ENCODE assay signal across 20 cellular contexts in genomic region chr22:40190501-40190900, GRCh38. TPM values are rescaled to one million over a fixed set of nuclear protein-coding genes. Genes with fewer than 3 reads are reported as not detected.
DNase-seq lines count a peak whose midpoint lies in the region; ATAC-seq, FAIRE-seq and TF ChIP-seq lines count a peak whose summit lies in the region.
"Had no signal": no experiment of that assay in that cellular context is flagged by ENCODE, and none has a peak within 500 bp of the region (broad histone marks: within the 10 kb centered on the region; RNA-seq: fewer than 3 reads in every experiment).

No MANE protein-coding gene starts in this region.

- H3K27me3 Mint-ChIP-seq in activated CD4-positive, alpha-beta T cell treated with anti-CD3 and anti-CD28 coated beads for 36 hours = no peaks in the 10 kb centered on the region
- H3K27me3 Mint-ChIP-seq in activated CD4-positive, alpha-beta T cell treated with anti-CD3 and anti-CD28 coated beads, Interleukin-2, amount 10 ng/mL, durations not matched to agents 7 days and 5 days = no peaks in the 10 kb centered on the region
- no peaks in the 10 kb centered on the region for H3K27me3 Mint-ChIP-seq in activated naive CD8-positive, alpha-beta T cell treated with anti-CD3 and anti-CD28 coated beads for 36 hours
- no peaks in the 10 kb centered on the region for H3K27me3 Mint-ChIP-seq in stimulated activated naive B cell treated with anti-CD40 and anti-IgM and Interleukin-4, amounts not matched to agents 10 μg/mL and 1 μg/mL and 100 μg/mL, for 72 hours

- H3K4me3 Mint-ChIP-seq in activated CD4-positive, alpha-beta T cell treated with anti-CD3 and anti-CD28 coated beads for 36 hours = no peak overlapping the region
- no peak overlapping the region for H3K4me3 Mint-ChIP-seq in activated CD4-positive, alpha-beta T cell treated with anti-CD3 and anti-CD28 coated beads, Interleukin-2, amount 10 ng/mL, durations not matched to agents 7 days and 5 days
- no peak overlapping the region for H3K4me3 Mint-ChIP-seq in activated naive CD8-positive, alpha-beta T cell treated with anti-CD3 and anti-CD28 coated beads for 36 hours
- no peak overlapping the region for H3K4me3 Mint-ChIP-seq in stimulated activated naive B cell treated with anti-CD40 and anti-IgM and Interleukin-4, amounts not matched to agents 10 μg/mL and 1 μg/mL and 100 μg/mL, for 72 hours
- H3K4me3 Mint-ChIP-seq: immature natural killer cell had no signal

- peaks cover 83% of the 10 kb centered on the region for H3K79me2 ChIP-seq in HepG2 (ENCODE audit: insufficient read depth, low read length)

- intact Hi-C loops in activated CD4-positive, alpha-beta T cell treated with anti-CD3 and anti-CD28 coated beads for 36 hours (cut with DNase I, micrococcal nuclease) = no loop called here
- intact Hi-C loops in HepG2 (cut with micrococcal nuclease; ENCODE audit: unreplicated experiment) = no loop called here

- H4K20me1 ChIP-seq in HepG2 (ENCODE audit: insufficient read depth, low read length) = peaks cover 24% of the 10 kb centered on the region

- FAIRE-seq in HepG2 (lab: Jason Lieb, UNC) = no peak
- FAIRE-seq: H54 had no signal

- TF ChIP-seq RAD21 in HepG2 (CRISPR knock-in tag; IDR thresholded peaks at IDR 0.05) = no peak

- H3K4me1 ChIP-seq in HepG2 (ENCODE audit: insufficient read depth, low read length) = peaks cover 31% of the 10 kb centered on the region

- no peak overlapping the region for H3K4me3 ChIP-seq in HepG2 (replicated peaks in 1 of 3; ENCODE audit: insufficient read depth in 1 of 3, low read depth in 2 of 3, low read length in 3 of 3)
- H3K4me3 ChIP-seq: PC-9, right lobe of liver had no signal

- H3K36me3 ChIP-seq in HepG2 (replicated peaks in 1 of 2; ENCODE audit: control insufficient read depth in 1 of 2, insufficient read depth in 2 of 2, low read length in 2 of 2) = no peaks in the 10 kb centered on the region
- H3K36me3 ChIP-seq: right lobe of liver had no signal

- H3K4me2 ChIP-seq in HepG2 (ENCODE audit: low read depth, low read length) = no peak overlapping the region
- H3K4me2 ChIP-seq: PC-9 had no signal

- no peaks in the 10 kb centered on the region for H3K9me3 ChIP-seq in HepG2 (ENCODE audit: low read length)
- H3K9me3 ChIP-seq: right lobe of liver had no signal

- ATAC-seq in activated CD4-positive, alpha-beta T cell treated with anti-CD3 and anti-CD28 coated beads for 36 hours = no peak
- no peak for ATAC-seq in stimulated activated naive B cell treated with anti-CD40 and anti-IgM and Interleukin-4, amounts not matched to agents 10 μg/mL and 1 μg/mL and 100 μg/mL, for 72 hours (replicated peaks)
- ATAC-seq in HG03442 (IDR thresholded peaks at IDR 0.05; ENCODE audit: unreplicated experiment) (no peak), HepG2 (no peak)

- DNase-seq in activated CD4-positive, alpha-beta T cell treated with anti-CD3 and anti-CD28 coated beads for 36 hours = no peak
- no peak for DNase-seq in activated CD4-positive, alpha-beta T cell treated with anti-CD3 and anti-CD28 coated beads, Interleukin-2, amount 10 ng/mL, durations not matched to agents 7 days and 5 days
- DNase-seq in activated naive CD8-positive, alpha-beta T cell treated with anti-CD3 and anti-CD28 coated beads for 36 hours = no peak
- DNase-seq in left kidney (ENCODE audit: low read depth, low spot score) = peak; percentile 10
- no peak for DNase-seq in stimulated activated naive B cell treated with anti-CD40 and anti-IgM and Interleukin-4, amounts not matched to agents 10 μg/mL and 1 μg/mL and 100 μg/mL, for 72 hours
- no peak for DNase-seq in activated gamma-delta T cell treated with Interleukin-2 at 50 U/mL for 16 hours
- DNase-seq in HepG2 (ENCODE audit: low spot score) = no peak
- DNase-seq: 8988T; activated CD4-positive, alpha-beta T cell treated with anti-CD3 and anti-CD28 coated beads for 4 hours; activated T-cell treated with anti-CD3 and anti-CD28 coated beads, Interleukin-2, amount 50 U/mL, for 48 hours; immature natural killer cell; Karpas-422; NCI-H1694; NCI-H510A; PC-9; right lobe of liver; stimulated activated CD4-positive, alpha-beta T cell treated with anti-CD3 and anti-CD28 coated beads, Interleukin-4, amount 100 ng/mL, for 24 hours; stimulated activated naive CD4-positive, alpha-beta T cell had no signal

- no peak for TF ChIP-seq CTCF in HepG2 (CRISPR knock-in tag; IDR thresholded peaks at IDR 0.05)

- H3K4me1 Mint-ChIP-seq in activated CD4-positive, alpha-beta T cell treated with anti-CD3 and anti-CD28 coated beads for 36 hours = peaks cover 81% of the 10 kb centered on the region
- peaks cover 61% of the 10 kb centered on the region for H3K4me1 Mint-ChIP-seq in activated CD4-positive, alpha-beta T cell treated with anti-CD3 and anti-CD28 coated beads, Interleukin-2, amount 10 ng/mL, durations not matched to agents 7 days and 5 days
- peaks cover 53% of the 10 kb centered on the region for H3K4me1 Mint-ChIP-seq in activated naive CD8-positive, alpha-beta T cell treated with anti-CD3 and anti-CD28 coated beads for 36 hours
- peaks cover 42 to 62% of the 10 kb centered on the region in 2 donors for H3K4me1 Mint-ChIP-seq in stimulated activated naive B cell treated with anti-CD40 and anti-IgM and Interleukin-4, amounts not matched to agents 10 μg/mL and 1 μg/mL and 100 μg/mL, for 72 hours

- no peaks in the 10 kb centered on the region for H3K27me3 ChIP-seq in HepG2 (ENCODE audit: control insufficient read depth in 1 of 2, insufficient read depth in 2 of 2, low read length in 2 of 2)
- H3K27me3 ChIP-seq: right lobe of liver had no signal

- H2AFZ ChIP-seq in HepG2 (ENCODE audit: low read length) = no peak overlapping the region
- H2AFZ ChIP-seq: PC-9 had no signal

- H3K9ac ChIP-seq in HepG2 (ENCODE audit: insufficient read depth, low read depth, low read length) = no peak overlapping the region

- BruUV-seq in HepG2 (replicated peaks; lab: Mats Ljungman, UMichigan) = no TSS peak

- H3K36me3 Mint-ChIP-seq in activated CD4-positive, alpha-beta T cell treated with anti-CD3 and anti-CD28 coated beads for 36 hours (ENCODE audit: low read depth) = peaks cover 10% of the 10 kb centered on the region
- H3K36me3 Mint-ChIP-seq in activated CD4-positive, alpha-beta T cell treated with anti-CD3 and anti-CD28 coated beads, Interleukin-2, amount 10 ng/mL, durations not matched to agents 7 days and 5 days (ENCODE audit: low read depth) = peaks cover 14% of the 10 kb centered on the region
- H3K36me3 Mint-ChIP-seq in activated naive CD8-positive, alpha-beta T cell treated with anti-CD3 and anti-CD28 coated beads for 36 hours = peaks cover 16% of the 10 kb centered on the region
- peaks cover 12 to 16% of the 10 kb centered on the region in 2 donors for H3K36me3 Mint-ChIP-seq in stimulated activated naive B cell treated with anti-CD40 and anti-IgM and Interleukin-4, amounts not matched to agents 10 μg/mL and 1 μg/mL and 100 μg/mL, for 72 hours

- WGBS in HepG2 (ENCODE audit: low lambda C conversion rate) = 89% methylated on average over 2 of the region's 2 CpGs

- TF ChIP-seq EP300 in HepG2 (IDR thresholded peaks at IDR 0.05; ENCODE audit: low read depth in 2 of 2, low read length in 2 of 2) (no peak), HepG2 (CRISPR knock-in tag; IDR thresholded peaks at IDR 0.05; ENCODE audit: borderline replicate concordance) (no peak)

- POLR2A ChIA-PET in activated CD4-positive, alpha-beta T cell treated with anti-CD3 and anti-CD28 coated beads for 36 hours (lab: Charles Lee) = no interaction called here
- POLR2A ChIA-PET in activated CD4-positive, alpha-beta T cell treated with anti-CD3 and anti-CD28 coated beads, Interleukin-2, amount 10 ng/mL, durations not matched to agents 7 days and 5 days (lab: Charles Lee) = no interaction called here
- POLR2A ChIA-PET in HepG2 (lab: Yijun Ruan, JAX) = no interaction called here

- in situ Hi-C loops in HepG2 (cut with HindIII; ENCODE audit: extremely low pct_ligation_motif_present, low pct_unique_long_range_greater_than_20kb) = no loop called here

- TF ChIP-seq POLR2A in HepG2 (IDR thresholded peaks at IDR 0.05; ENCODE audit: insufficient read depth in 1 of 2, low read depth in 2 of 2, low read length in 2 of 2) = no peak

- H3K27ac ChIP-seq in HepG2 (ENCODE audit: extremely low read length, insufficient read depth, low read length) = no peak overlapping the region
- H3K27ac ChIP-seq: PC-9, right lobe of liver had no signal

- peak overlapping the region; percentile 17 for H3K27ac Mint-ChIP-seq in activated CD4-positive, alpha-beta T cell treated with anti-CD3 and anti-CD28 coated beads for 36 hours
- H3K27ac Mint-ChIP-seq in activated CD4-positive, alpha-beta T cell treated with anti-CD3 and anti-CD28 coated beads, Interleukin-2, amount 10 ng/mL, durations not matched to agents 7 days and 5 days = no peak overlapping the region
- peak overlapping the region; percentile 47 for H3K27ac Mint-ChIP-seq in activated naive CD8-positive, alpha-beta T cell treated with anti-CD3 and anti-CD28 coated beads for 36 hours
- peak overlapping the region; percentile 21 for H3K27ac Mint-ChIP-seq in stimulated activated naive B cell treated with anti-CD40 and anti-IgM and Interleukin-4, amounts not matched to agents 10 μg/mL and 1 μg/mL and 100 μg/mL, for 72 hours

- CTCF ChIA-PET in activated CD4-positive, alpha-beta T cell treated with anti-CD3 and anti-CD28 coated beads for 36 hours (lab: Charles Lee) = interaction anchor here (0.6 to 2.3 kb wide), 4 partner anchors 10 to 205 kb away, joined by 3 to 6 read pairs (median 4); partner anchors contain the start of gene TNRC6B
- CTCF ChIA-PET in activated CD4-positive, alpha-beta T cell treated with anti-CD3 and anti-CD28 coated beads, Interleukin-2, amount 10 ng/mL, durations not matched to agents 7 days and 5 days (lab: Charles Lee) = interaction anchor here (0.6 to 1.1 kb wide), 3 partner anchors 11 to 626 kb away, joined by 3 to 5 read pairs (median 4); no protein-coding TSS in a partner anchor
- CTCF ChIA-PET in HepG2 (lab: Yijun Ruan, JAX; ENCODE audit: low intra/inter-chr PET ratio, low total read pairs) = no interaction called here

- H3K9me3 Mint-ChIP-seq in activated CD4-positive, alpha-beta T cell treated with anti-CD3 and anti-CD28 coated beads for 36 hours (ENCODE audit: low read depth) = no peaks in the 10 kb centered on the region
- H3K9me3 Mint-ChIP-seq in activated CD4-positive, alpha-beta T cell treated with anti-CD3 and anti-CD28 coated beads, Interleukin-2, amount 10 ng/mL, durations not matched to agents 7 days and 5 days = no peaks in the 10 kb centered on the region
- no peaks in the 10 kb centered on the region for H3K9me3 Mint-ChIP-seq in activated naive CD8-positive, alpha-beta T cell treated with anti-CD3 and anti-CD28 coated beads for 36 hours
- H3K9me3 Mint-ChIP-seq in stimulated activated naive B cell treated with anti-CD40 and anti-IgM and Interleukin-4, amounts not matched to agents 10 μg/mL and 1 μg/mL and 100 μg/mL, for 72 hours = peaks cover 0 to 5% of the 10 kb centered on the region in 2 donors
- H3K9me3 Mint-ChIP-seq: immature natural killer cell had no signal

RNA-seq across cellular contexts. Expression of gene TNRC6B, which starts 12.8 kb away (rescaled TPM):
- total RNA-seq in activated CD4-positive, alpha-beta T cell treated with anti-CD3 and anti-CD28 coated beads for 36 hours = 10 to 100 TPM; 37.3 to 40.3 TPM
- 10 to 100 TPM; 65.1 to 65.2 TPM for total RNA-seq in activated CD4-positive, alpha-beta T cell treated with anti-CD3 and anti-CD28 coated beads, Interleukin-2, amount 10 ng/mL, durations not matched to agents 7 days and 5 days
- total RNA-seq in activated naive CD8-positive, alpha-beta T cell treated with anti-CD3 and anti-CD28 coated beads for 36 hours = 10 to 100 TPM; 35.9 to 37.5 TPM
- 13.2 and 17.2 TPM in 2 replicates for total RNA-seq in HepG2 (2016; rRNA removed; fragmentation: Illumina TruSeq; extraction: Trizol)
- 9.8 and 11.9 TPM in 2 replicates for total RNA-seq in HepG2 (2016; cell fraction: cytosol; rRNA removed; fragmentation: Illumina TruSeq; extraction: Trizol; ENCODE audit: low read depth)
- total RNA-seq in HepG2 (2016; cell fraction: insoluble cytoplasmic fraction; rRNA removed; fragmentation: Illumina TruSeq; extraction: Trizol) = 13.4 and 14.9 TPM in 2 replicates
- total RNA-seq in HepG2 (2016; cell fraction: membrane; rRNA removed; fragmentation: Illumina TruSeq; extraction: Trizol) = 3.7 and 4.3 TPM in 2 replicates
- 17.3 and 19.4 TPM in 2 replicates for total RNA-seq in HepG2 (2016; cell fraction: nucleus; rRNA removed; fragmentation: Illumina TruSeq; extraction: Trizol)
- 6.8 and 8.9 TPM in 2 replicates for polyA plus RNA-seq in HepG2 (2011; rRNA removed)
- polyA plus RNA-seq in HepG2 (2011; cell fraction: cytosol; rRNA removed) = 4.5 and 5.0 TPM in 2 replicates
- 13.3 and 14.7 TPM in 2 replicates for polyA plus RNA-seq in HepG2 (2011; cell fraction: nucleus; rRNA removed)
- polyA plus RNA-seq in HepG2 (2012) = 3.3 and 5.0 TPM in 2 replicates
- polyA plus RNA-seq in HepG2 (2016; cell fraction: cytosol; fragmentation: Illumina TruSeq; extraction: Trizol; ENCODE audit: low read depth) = 0.23 and 0.31 TPM in 2 replicates
- 4.7 and 5.5 TPM in 2 replicates for polyA plus RNA-seq in HepG2 (2016; cell fraction: insoluble cytoplasmic fraction; fragmentation: Illumina TruSeq; extraction: Trizol; ENCODE audit: low read depth)
- 0.50 and 0.70 TPM in 2 replicates for polyA plus RNA-seq in HepG2 (2016; cell fraction: membrane; fragmentation: Illumina TruSeq; extraction: Trizol; ENCODE audit: low read depth)
- 6.7 and 7.1 TPM in 2 replicates for polyA plus RNA-seq in HepG2 (2016; cell fraction: nucleus; fragmentation: Illumina TruSeq; extraction: Trizol; ENCODE audit: insufficient read depth, low read depth)
- 23.8 and 31.4 TPM in 2 replicates for polyA minus RNA-seq in HepG2 (2011; rRNA and poly(A)+ RNA removed; ENCODE audit: low replicate concordance)
- 11.6 and 14.5 TPM in 2 replicates for polyA minus RNA-seq in HepG2 (2011; cell fraction: cytosol; rRNA and poly(A)+ RNA removed)
- polyA minus RNA-seq in HepG2 (2011; cell fraction: nucleus; rRNA and poly(A)+ RNA removed) = 53.3 and 57.9 TPM in 2 replicates
